1 cellular context compared by ENCODE assay signal in the genomic region with DNA sequence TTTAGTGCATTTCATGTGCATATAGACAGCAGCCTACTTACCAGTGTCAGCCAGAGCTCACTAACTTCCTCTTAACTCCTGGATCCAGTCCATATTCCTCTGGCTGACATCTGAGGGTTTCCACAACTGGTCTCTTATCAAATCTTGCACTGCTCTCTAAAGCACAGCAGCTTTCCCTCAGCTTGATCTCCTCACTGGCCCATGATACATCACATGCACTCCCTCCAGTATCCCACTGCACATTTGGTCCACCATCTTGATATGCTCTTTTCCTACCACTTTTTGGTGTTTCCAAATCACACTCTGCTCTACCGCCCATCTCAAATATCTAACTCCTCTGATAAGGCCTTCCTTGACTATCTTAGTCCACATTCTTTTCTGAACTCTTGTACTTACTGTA.
TF ChIP-seq lines count a peak whose summit lies in the region.

No MANE protein-coding gene starts in this region.

TF ChIP-seq in K562, 482 proteins besides CTCF, POLR2A, EP300 and RAD21 (continued from another document):
- peak; percentile 57 for TF ChIP-seq JUND (IDR thresholded peaks at IDR 0.05; ENCODE audit: borderline replicate concordance, low read depth, low read length)
- peak; percentile 51; the same call in 1 of the 3 replicates for TF ChIP-seq JUND (tag; IDR thresholded peaks at IDR 0.05; ENCODE audit: borderline replicate concordance, low read depth, low read length)
- TF ChIP-seq DMBX1 (CRISPR knock-in tag; IDR thresholded peaks at IDR 0.05; ENCODE audit: borderline replicate concordance), result no peak; the same call in 1 of the 2 replicates
- TF ChIP-seq CEBPB (tag; IDR thresholded peaks at IDR 0.05), result 0 out of 2 replicates have a peak, but pooled peaks have one; percentile 15
- TF ChIP-seq ETV5 (CRISPR knock-in tag; IDR thresholded peaks at IDR 0.05; ENCODE audit: low read depth), result no peak
- TF ChIP-seq BCOR (IDR thresholded peaks at IDR 0.05), result no peak
- TF ChIP-seq ZFPM2 (CRISPR knock-in tag; IDR thresholded peaks at IDR 0.05), result no peak
- TF ChIP-seq ZNF717 (CRISPR knock-in tag; IDR thresholded peaks at IDR 0.05), result no peak
- no peak for TF ChIP-seq CREBBP (IDR thresholded peaks at IDR 0.05; ENCODE audit: low read depth, low read length)
- peak; percentile 81 for TF ChIP-seq TEAD4 (IDR thresholded peaks at IDR 0.05; ENCODE audit: low read length)
- TF ChIP-seq TEAD4 (CRISPR knock-in tag; IDR thresholded peaks at IDR 0.05; ENCODE audit: borderline replicate concordance), result no peak
- TF ChIP-seq ZEB2 (IDR thresholded peaks at IDR 0.05), result peak; percentile 50; the same call in 1 of the 2 replicates
- TF ChIP-seq, protein P1, sequence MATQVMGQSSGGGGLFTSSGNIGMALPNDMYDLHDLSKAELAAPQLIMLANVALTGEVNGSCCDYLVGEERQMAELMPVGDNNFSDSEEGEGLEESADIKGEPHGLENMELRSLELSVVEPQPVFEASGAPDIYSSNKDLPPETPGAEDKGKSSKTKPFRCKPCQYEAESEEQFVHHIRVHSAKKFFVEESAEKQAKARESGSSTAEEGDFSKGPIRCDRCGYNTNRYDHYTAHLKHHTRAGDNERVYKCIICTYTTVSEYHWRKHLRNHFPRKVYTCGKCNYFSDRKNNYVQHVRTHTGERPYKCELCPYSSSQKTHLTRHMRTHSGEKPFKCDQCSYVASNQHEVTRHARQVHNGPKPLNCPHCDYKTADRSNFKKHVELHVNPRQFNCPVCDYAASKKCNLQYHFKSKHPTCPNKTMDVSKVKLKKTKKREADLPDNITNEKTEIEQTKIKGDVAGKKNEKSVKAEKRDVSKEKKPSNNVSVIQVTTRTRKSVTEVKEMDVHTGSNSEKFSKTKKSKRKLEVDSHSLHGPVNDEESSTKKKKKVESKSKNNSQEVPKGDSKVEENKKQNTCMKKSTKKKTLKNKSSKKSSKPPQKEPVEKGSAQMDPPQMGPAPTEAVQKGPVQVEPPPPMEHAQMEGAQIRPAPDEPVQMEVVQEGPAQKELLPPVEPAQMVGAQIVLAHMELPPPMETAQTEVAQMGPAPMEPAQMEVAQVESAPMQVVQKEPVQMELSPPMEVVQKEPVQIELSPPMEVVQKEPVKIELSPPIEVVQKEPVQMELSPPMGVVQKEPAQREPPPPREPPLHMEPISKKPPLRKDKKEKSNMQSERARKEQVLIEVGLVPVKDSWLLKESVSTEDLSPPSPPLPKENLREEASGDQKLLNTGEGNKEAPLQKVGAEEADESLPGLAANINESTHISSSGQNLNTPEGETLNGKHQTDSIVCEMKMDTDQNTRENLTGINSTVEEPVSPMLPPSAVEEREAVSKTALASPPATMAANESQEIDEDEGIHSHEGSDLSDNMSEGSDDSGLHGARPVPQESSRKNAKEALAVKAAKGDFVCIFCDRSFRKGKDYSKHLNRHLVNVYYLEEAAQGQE (CRISPR knock-in tag; IDR thresholded peaks at IDR 0.05; ENCODE audit: low read depth), result no peak
- TF ChIP-seq BCL6 (CRISPR knock-in tag; IDR thresholded peaks at IDR 0.05), result no peak
- TF ChIP-seq ZNF644 (tag; IDR thresholded peaks at IDR 0.05; ENCODE audit: low read depth), result peak; percentile 81
- TF ChIP-seq NFE2L1 (tag; IDR thresholded peaks at IDR 0.05; ENCODE audit: borderline replicate concordance, low read depth), result no peak
- TF ChIP-seq PCBP2 (IDR thresholded peaks at IDR 0.05; ENCODE audit: low read depth, low read length, poor library complexity, severe bottlenecking), result no peak
- no peak; the same call in 1 of the 2 replicates for TF ChIP-seq SMAD4 (CRISPR knock-in tag; conservative IDR thresholded peaks at IDR 0.05)
- TF ChIP-seq BDP1 (IDR thresholded peaks at IDR 0.05; ENCODE audit: insufficient read depth, insufficient read length), result no peak
- no peak for TF ChIP-seq MXI1 (IDR thresholded peaks at IDR 0.05; ENCODE audit: low read depth, low read length)
- TF ChIP-seq NCOA4 (IDR thresholded peaks at IDR 0.05; ENCODE audit: partially characterized antibody), result no peak
- TF ChIP-seq MTF1 (CRISPR knock-in tag; IDR thresholded peaks at IDR 0.05; ENCODE audit: borderline replicate concordance), result no peak
- TF ChIP-seq, protein P2, sequence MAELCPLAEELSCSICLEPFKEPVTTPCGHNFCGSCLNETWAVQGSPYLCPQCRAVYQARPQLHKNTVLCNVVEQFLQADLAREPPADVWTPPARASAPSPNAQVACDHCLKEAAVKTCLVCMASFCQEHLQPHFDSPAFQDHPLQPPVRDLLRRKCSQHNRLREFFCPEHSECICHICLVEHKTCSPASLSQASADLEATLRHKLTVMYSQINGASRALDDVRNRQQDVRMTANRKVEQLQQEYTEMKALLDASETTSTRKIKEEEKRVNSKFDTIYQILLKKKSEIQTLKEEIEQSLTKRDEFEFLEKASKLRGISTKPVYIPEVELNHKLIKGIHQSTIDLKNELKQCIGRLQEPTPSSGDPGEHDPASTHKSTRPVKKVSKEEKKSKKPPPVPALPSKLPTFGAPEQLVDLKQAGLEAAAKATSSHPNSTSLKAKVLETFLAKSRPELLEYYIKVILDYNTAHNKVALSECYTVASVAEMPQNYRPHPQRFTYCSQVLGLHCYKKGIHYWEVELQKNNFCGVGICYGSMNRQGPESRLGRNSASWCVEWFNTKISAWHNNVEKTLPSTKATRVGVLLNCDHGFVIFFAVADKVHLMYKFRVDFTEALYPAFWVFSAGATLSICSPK (IDR thresholded peaks at IDR 0.05; ENCODE audit: borderline replicate concordance), result no peak
- TF ChIP-seq CBX1 (IDR thresholded peaks at IDR 0.05; ENCODE audit: low read depth), result no peak
- no peak for TF ChIP-seq GTF2E2 (tag; IDR thresholded peaks at IDR 0.05)
- no peak for TF ChIP-seq ZNF143 (CRISPR knock-in tag; IDR thresholded peaks at IDR 0.05)
- peak; percentile 55 for TF ChIP-seq CCNT2 (IDR thresholded peaks at IDR 0.05; ENCODE audit: borderline replicate concordance, extremely low read depth, insufficient read length, low read depth, low read length)
- no peak for TF ChIP-seq ZNF124 (CRISPR knock-in tag; IDR thresholded peaks at IDR 0.05)
- peak; percentile 71; the same call in 1 of the 2 replicates for TF ChIP-seq KLF6 (CRISPR knock-in tag; IDR thresholded peaks at IDR 0.05; ENCODE audit: borderline replicate concordance)
- TF ChIP-seq HDAC8 (tag; IDR thresholded peaks at IDR 0.05), result no peak
- 0 out of 2 replicates have a peak, but pooled peaks have one; percentile 25 for TF ChIP-seq ZNF41 (CRISPR knock-in tag; conservative IDR thresholded peaks at IDR 0.05)
- TF ChIP-seq KHSRP (IDR thresholded peaks at IDR 0.05), result no peak
- TF ChIP-seq CTBP1 (IDR thresholded peaks at IDR 0.05; ENCODE audit: borderline replicate concordance), result peak; percentile 98
- TF ChIP-seq TAL1 (IDR thresholded peaks at IDR 0.05), result peak; percentile 66
- TF ChIP-seq, protein P3, sequence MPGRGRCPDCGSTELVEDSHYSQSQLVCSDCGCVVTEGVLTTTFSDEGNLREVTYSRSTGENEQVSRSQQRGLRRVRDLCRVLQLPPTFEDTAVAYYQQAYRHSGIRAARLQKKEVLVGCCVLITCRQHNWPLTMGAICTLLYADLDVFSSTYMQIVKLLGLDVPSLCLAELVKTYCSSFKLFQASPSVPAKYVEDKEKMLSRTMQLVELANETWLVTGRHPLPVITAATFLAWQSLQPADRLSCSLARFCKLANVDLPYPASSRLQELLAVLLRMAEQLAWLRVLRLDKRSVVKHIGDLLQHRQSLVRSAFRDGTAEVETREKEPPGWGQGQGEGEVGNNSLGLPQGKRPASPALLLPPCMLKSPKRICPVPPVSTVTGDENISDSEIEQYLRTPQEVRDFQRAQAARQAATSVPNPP (IDR thresholded peaks at IDR 0.05; ENCODE audit: borderline replicate concordance, insufficient read depth, insufficient read length), result no peak
- TF ChIP-seq NELFE (IDR thresholded peaks at IDR 0.05; ENCODE audit: insufficient read depth, insufficient read length), result no peak
- no peak for TF ChIP-seq MYC (IDR thresholded peaks at IDR 0.05; ENCODE audit: low read depth, low read length)
- TF ChIP-seq MYC (CRISPR knock-in tag; IDR thresholded peaks at IDR 0.05; ENCODE audit: borderline replicate concordance, low read depth), result no peak
- TF ChIP-seq HNRNPUL1 (IDR thresholded peaks at IDR 0.05; ENCODE audit: low read length), result no peak
- TF ChIP-seq SIRT6 (IDR thresholded peaks at IDR 0.05; ENCODE audit: low read depth, low read length), result no peak
TF ChIP-seq in K562: peak in this region for 94.
